Comparison of ENCODE assay signal across 11 cellular contexts in the genomic region with DNA sequence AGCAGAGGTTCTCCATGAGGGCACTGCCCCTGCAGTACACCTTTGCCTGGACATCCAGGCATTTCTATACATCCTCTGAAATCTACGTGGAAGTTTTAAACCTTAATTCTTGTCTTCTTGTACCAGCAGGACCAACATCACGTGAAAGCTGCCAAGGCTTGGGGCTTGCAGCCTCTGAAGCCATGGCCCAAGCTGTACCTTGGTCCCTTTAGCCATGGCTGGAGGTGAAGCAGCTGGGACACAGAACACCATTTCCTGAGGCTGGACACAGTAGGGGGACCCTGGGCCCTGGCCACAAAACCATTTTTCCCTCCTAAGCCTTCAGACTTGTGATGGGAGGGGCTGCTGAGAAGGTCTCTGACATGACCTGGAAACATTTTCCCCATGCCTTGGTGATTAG. TPM values are rescaled to one million over a fixed set of nuclear protein-coding genes. Genes with fewer than 3 reads are reported as not detected.
"Had no signal": no experiment of that assay in that cellular context is flagged by ENCODE, and none has a peak within 500 bp of the region (broad histone marks: within the 10 kb centered on the region; RNA-seq: fewer than 3 reads in every experiment).

No MANE protein-coding gene starts in this region.

- H3K9ac ChIP-seq: GM23248 had no signal

- H3K4me3 ChIP-seq: GM23248, GM23338, HAP-1 had no signal

- DNase-seq: GM23248, GOT3, H7, H9, HCEC 1CT, HFFc6 had no signal

- FAIRE-seq: H1, H54 had no signal

- H3K36me3 ChIP-seq: HAP-1 had no signal

- H3K4me2 ChIP-seq: GM23338 had no signal

- ATAC-seq: GM23338, HCT116 had no signal

- H3K27ac ChIP-seq: GM23248 had no signal

- H2AFZ ChIP-seq: GM23248, GM23338 had no signal

- H3K4me1 ChIP-seq: HAP-1 had no signal

RNA-seq across cellular contexts. Expression of gene CCDC141, which starts 32.8 kb away (rescaled TPM):
- total RNA-seq: GM23248 had no signal
- polyA plus RNA-seq: GM23248 had no signal
